Comparison of ENCODE assay signal across 22 cellular contexts in the genomic region with DNA sequence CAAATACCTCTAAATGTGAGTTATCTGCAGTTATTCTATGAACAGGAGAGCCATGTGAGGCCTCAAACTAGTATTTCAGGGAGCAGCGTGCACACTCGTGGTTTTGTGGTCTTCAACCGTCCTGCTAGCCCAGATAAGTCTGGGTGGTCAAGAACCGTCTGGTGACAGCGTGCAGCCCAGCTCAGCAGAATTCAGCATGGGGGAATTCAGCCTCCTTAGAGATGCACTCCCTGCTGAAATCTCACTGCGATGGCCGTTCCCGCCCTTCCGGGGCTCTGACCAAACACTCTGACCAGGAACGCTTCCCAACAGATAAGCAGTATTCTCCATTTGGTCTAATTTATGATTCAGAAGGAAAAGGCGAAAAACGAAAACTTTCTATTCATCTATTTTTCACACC. TPM values are rescaled to one million over a fixed set of nuclear protein-coding genes. Genes with fewer than 3 reads are reported as not detected.
A peak's percentile ranks its signal among the peaks of the same experiment; 100 is the strongest.
DNase-seq lines count a peak whose midpoint lies in the region; ATAC-seq, FAIRE-seq and TF ChIP-seq lines count a peak whose summit lies in the region.
"Had no signal": no experiment of that assay in that cellular context is flagged by ENCODE, and none has a peak within 500 bp of the region (broad histone marks: within the 10 kb centered on the region; RNA-seq: fewer than 3 reads in every experiment).

No MANE protein-coding gene starts in this region.

- intact Hi-C loops in K562 (cut with micrococcal nuclease), result loop anchor here (1.0 to 5.0 kb wide), 3 partner anchors 44 to 90 kb away; a partner anchor contains a TSS

- peaks cover 2% of the 10 kb centered on the region; the same call in 1 of the 2 replicates for H4K20me1 ChIP-seq in K562 (replicated peaks; ENCODE audit: control insufficient read depth, insufficient read depth, low read length)

- DNase-seq in OCI-M2 (lab: John Stamatoyannopoulos, UW; ENCODE audit: unreplicated experiment) (peak; percentile 85), K562 (ENCODE audit: extremely low read depth in 1 of 4, low spot score in 3 of 4) (peak in 3 of 4 experiments; percentile 26 to 95 (median 79)), trophoblast cell (no peak)
- DNase-seq in activated effector memory CD4-positive, alpha-beta T cell treated with anti-CD3 and anti-CD28 coated beads, Interleukin-2, amount 50 U/mL, for 16 hours, result no peak
- DNase-seq: activated naive CD8-positive, alpha-beta T cell treated with anti-CD3 and anti-CD28 coated beads for 36 hours; dermis blood vessel endothelial cell; HCEC 1CT; left lung; NCI-H1105 treated with DMSO at 0.1 percent for 48 hours; NCI-H2081 treated with DMSO at 0.1 percent for 48 hours; NCI-H446 treated with DMSO at 0.1 percent for 48 hours; Right ventricle myocardium superior; stimulated activated CD4-positive, alpha-beta T cell treated with anti-CD3 and anti-CD28 coated beads, Interleukin-4, amount 100 ng/mL, for 1 hour; upper lobe of right lung had no signal

- BruUV-seq in K562 (replicated peaks; lab: Mats Ljungman, UMichigan), result no TSS peak

- H3K9me3 ChIP-seq in HEK293 (ENCODE audit: control insufficient read depth, insufficient read depth, low read depth, low read length) (no peaks in the 10 kb centered on the region), K562 (replicated peaks; ENCODE audit: control insufficient read depth, insufficient read depth, low read depth, low read length) (no peaks in the 10 kb centered on the region; the same call in 1 of the 2 replicates), trophoblast cell (ENCODE audit: insufficient read depth, low read depth, low read length) (peaks cover 2% of the 10 kb centered on the region)
- H3K9me3 ChIP-seq: left lung, upper lobe of right lung had no signal

- H3K27ac ChIP-seq in HEK293 (ENCODE audit: extremely low read depth, low read depth, low read length), result no peak overlapping the region
- H3K27ac ChIP-seq in K562 (ENCODE audit: extremely low read depth, low read depth, low read length), result peak overlapping the region; percentile 63
- no peak overlapping the region for H3K27ac ChIP-seq in trophoblast cell (ENCODE audit: low read depth, low read length)
- H3K27ac ChIP-seq: epithelial cell of prostate, left lung, upper lobe of right lung had no signal

- H2BK120ac ChIP-seq in trophoblast cell (ENCODE audit: insufficient read depth, low read length, poor library complexity), result no peak overlapping the region

- peak; percentile 95 for TF ChIP-seq EP300 in K562 (IDR thresholded peaks at IDR 0.05; ENCODE audit: low read length)

- 0% methylated on average over 12 of the region's 12 CpGs for WGBS in K562 (ENCODE audit: insufficient coverage, low coverage, missing lambda C conversion rate)
- no CpG with 5 or more reads among the region's 12 CpGs for WGBS in trophoblast cell (ENCODE audit: extremely low coverage, insufficient coverage, insufficient read length)

- peak in 1 of 2 experiments; percentile 23; a peak in 2 of 4 replicates for TF ChIP-seq RAD21 in K562 (CRISPR knock-in tag; conservative IDR thresholded peaks at IDR 0.05 in 1 of 2, IDR thresholded peaks at IDR 0.05 in 1 of 2)

- ATAC-seq in K562 (peak; percentile 57), esophagus mucosa (no peak), GM21619 (IDR thresholded peaks at IDR 0.05; ENCODE audit: unreplicated experiment) (no peak), HG02840 (IDR thresholded peaks at IDR 0.05; ENCODE audit: low FRiP score, unreplicated experiment) (no peak)
- ATAC-seq: activated CD4-positive, CD25-positive, alpha-beta regulatory T cell treated with anti-CD3 and anti-CD28 coated beads, Interleukin-2, amount 50 U/mL, for 24 hours; left lung; upper lobe of right lung had no signal

- H3K36me3 ChIP-seq in HEK293 (ENCODE audit: control insufficient read depth in 2 of 2, insufficient read depth in 1 of 2, low read length in 2 of 2) (peaks cover 2 to 29% of the 10 kb centered on the region in 2 experiments), K562 (ENCODE audit: control insufficient read depth, insufficient read depth, low read length) (peaks cover 35% of the 10 kb centered on the region), trophoblast cell (ENCODE audit: control insufficient read depth in 1 of 2, insufficient read depth in 2 of 2, low read length in 2 of 2) (peaks cover 2 to 4% of the 10 kb centered on the region in 2 experiments)

- H3K9ac ChIP-seq in K562 (ENCODE audit: insufficient read depth in 1 of 2, low read depth in 2 of 2, low read length in 2 of 2), result peak overlapping the region in 1 of 2 experiments; percentile 36; a peak in 1 of 4 replicates
- no peak overlapping the region for H3K9ac ChIP-seq in trophoblast cell (ENCODE audit: low read length)

- H3K18ac ChIP-seq in trophoblast cell (ENCODE audit: low read length), result peak overlapping the region; percentile 5

- H3K9me1 ChIP-seq in K562 (ENCODE audit: control insufficient read depth, insufficient read depth, low read length), result peaks cover 5% of the 10 kb centered on the region

- CTCF ChIA-PET in HEK293 (lab: Yijun Ruan, JAX) (interaction anchor here (0.7 kb wide), 1 partner anchor 314 kb away, joined by 3 read pairs; no protein-coding TSS in a partner anchor), K562 (lab: Yijun Ruan, JAX; ENCODE audit: low intra/inter-chr PET ratio) (no interaction called here)

- H4K12ac ChIP-seq in trophoblast cell (ENCODE audit: low read depth, low read length), result no peak overlapping the region

- no peak overlapping the region for H4K91ac ChIP-seq in trophoblast cell (ENCODE audit: low read depth, low read length)

- in situ Hi-C loops in K562 (cut with MboI), result no loop called here

- H3K4me1 ChIP-seq in HEK293 (ENCODE audit: control insufficient read depth, insufficient read depth, low read length) (peaks cover 36% of the 10 kb centered on the region), K562 (replicated peaks in 1 of 2; ENCODE audit: control insufficient read depth in 2 of 2, insufficient read depth in 2 of 2, low read length in 2 of 2) (peaks cover 57 to 72% of the 10 kb centered on the region in 2 experiments), trophoblast cell (ENCODE audit: control insufficient read depth in 1 of 2, insufficient read depth in 2 of 2, low read length in 2 of 2) (peaks cover 14 to 17% of the 10 kb centered on the region in 2 experiments)

- no peak for TF ChIP-seq CTCF in HEK293 (tag by site-specific recombination; IDR thresholded peaks at IDR 0.05)
- no peak for TF ChIP-seq CTCF in K562 (IDR thresholded peaks at IDR 0.05 in 2 of 3, conservative IDR thresholded peaks at IDR 0.05 in 1 of 3; ENCODE audit: insufficient read depth in 2 of 3, low read depth in 1 of 3, low read length in 3 of 3)

- peak overlapping the region; percentile 91 for H3K4me2 ChIP-seq in K562 (ENCODE audit: insufficient read depth, low read length)
- H3K4me2 ChIP-seq in trophoblast cell (ENCODE audit: low read length), result no peak overlapping the region
- H3K4me2 ChIP-seq: smooth muscle cell had no signal

- H3K4ac ChIP-seq in trophoblast cell (ENCODE audit: low read depth, low read length), result no peak overlapping the region

- peaks cover 5% of the 10 kb centered on the region for H3K79me1 ChIP-seq in trophoblast cell (ENCODE audit: low read length)

- peak; percentile 98 for FAIRE-seq in K562 (lab: Jason Lieb, UNC)
- FAIRE-seq: GM12892 had no signal

- no peak overlapping the region for H2BK12ac ChIP-seq in trophoblast cell (ENCODE audit: low read length)

- no peak overlapping the region for H2BK5ac ChIP-seq in trophoblast cell (ENCODE audit: low read depth, low read length, poor library complexity)

- no peak overlapping the region for H3K14ac ChIP-seq in trophoblast cell (ENCODE audit: low read length)

- TF ChIP-seq POLR2A in K562 (conservative IDR thresholded peaks at IDR 0.05), result no peak

- POLR2A ChIA-PET in HEK293 (lab: Yijun Ruan, JAX) (no interaction called here), K562 (lab: Yijun Ruan, JAX) (interaction anchor here (1.8 kb wide), 1 partner anchor 22 kb away, joined by 6 read pairs; no protein-coding TSS in a partner anchor)

- H2AK5ac ChIP-seq in trophoblast cell (ENCODE audit: low read length), result no peak overlapping the region

- H3K79me2 ChIP-seq in K562 (ENCODE audit: control insufficient read depth, insufficient read depth, low read length), result peaks cover 81% of the 10 kb centered on the region
- peaks cover 12% of the 10 kb centered on the region for H3K79me2 ChIP-seq in trophoblast cell (ENCODE audit: control insufficient read depth, insufficient read depth, low read length, poor library complexity)

- H3K4me3 ChIP-seq in HEK293 (ENCODE audit: low read depth, low read length) (no peak overlapping the region), K562 (peak overlapping the region; percentile 7; the same call in 1 of the 2 replicates), trophoblast cell (ENCODE audit: low read depth, low read length) (no peak overlapping the region)
- H3K4me3 ChIP-seq: left lung, smooth muscle cell, upper lobe of right lung had no signal

- no peak overlapping the region for H3K23ac ChIP-seq in trophoblast cell (ENCODE audit: low read length)

- no peak overlapping the region for H4K8ac ChIP-seq in trophoblast cell (ENCODE audit: low read depth, low read length)

- H3K27me3 ChIP-seq in K562 (ENCODE audit: control insufficient read depth in 2 of 2, insufficient read depth in 2 of 2, low read length in 2 of 2), result no peaks in the 10 kb centered on the region
- H3K27me3 ChIP-seq in trophoblast cell (ENCODE audit: insufficient read depth, low read length), result peaks cover 14% of the 10 kb centered on the region

- H2AFZ ChIP-seq in K562 (ENCODE audit: low read depth, low read length) (no peak overlapping the region), trophoblast cell (ENCODE audit: insufficient read depth, low read length, poor library complexity) (no peak overlapping the region)

RNA-seq across cellular contexts. Expression of a gene that starts 3.1 kb away (rescaled TPM):
- 164 and 173 TPM in 2 replicates for total RNA-seq in K562 (2011; cell fraction: chromatin; rRNA removed; ENCODE audit: low replicate concordance)
- total RNA-seq in K562 (2011; cell fraction: nucleolus; rRNA removed), result 94.1 and 96.4 TPM in 2 replicates
- total RNA-seq in K562 (2011; cell fraction: nucleoplasm; rRNA removed), result 75.4 and 97.2 TPM in 2 replicates
- total RNA-seq in K562 (2014; rRNA removed), result 42.2 and 48.9 TPM in 2 replicates
- 52.4 and 56.9 TPM in 2 replicates for total RNA-seq in K562 (2014; rRNA removed; fragmentation: Illumina TruSeq; extraction: Trizol)
- total RNA-seq in K562 (2015; rRNA removed; fragmentation: Illumina TruSeq; extraction: Trizol), result 64.0 and 66.2 TPM in 2 replicates
- total RNA-seq in K562 (2021), result 71.3 and 74.0 TPM in 2 replicates
- 61.4 and 67.2 TPM in 2 replicates for polyA plus RNA-seq in K562 (2011; rRNA removed)
- 35.5 and 45.2 TPM in 2 replicates for polyA plus RNA-seq in K562 (2011; cell fraction: cytosol; rRNA removed)
- polyA plus RNA-seq in K562 (2011; cell fraction: nucleus; rRNA removed), result 59.3 and 73.4 TPM in 2 replicates
- 52.4 and 57.0 TPM in 2 replicates for polyA plus RNA-seq in K562 (2012)
- polyA plus RNA-seq in K562 (2014; fragmentation: Illumina TruSeq; extraction: Trizol), result 54.3 and 60.2 TPM in 2 replicates
- 1 to 10 TPM; 5.3 to 7.2 TPM for polyA plus RNA-seq in K562 (2014; fragmentation: Nextera tagmentation; extraction: Ambion mirVana)
- polyA plus RNA-seq in K562 (2014; rRNA removed), result 46.7 and 54.2 TPM in 2 replicates
- 97.7 and 99.1 TPM in 2 replicates for polyA minus RNA-seq in K562 (2011; rRNA and poly(A)+ RNA removed)
- 33.7 and 42.9 TPM in 2 replicates for polyA minus RNA-seq in K562 (2011; cell fraction: cytosol; rRNA and poly(A)+ RNA removed)
- polyA minus RNA-seq in K562 (2011; cell fraction: nucleus; rRNA and poly(A)+ RNA removed), result 35.9 and 75.0 TPM in 2 replicates
- 13.4 and 13.7 TPM in 2 replicates for polyA plus RNA-seq in trophoblast cell (2013)
- total RNA-seq in esophagus mucosa, result 22.3 TPM

RNA-seq across cellular contexts. Expression of a gene that starts 3.8 kb away (rescaled TPM):
- total RNA-seq in K562 (2011; cell fraction: chromatin; rRNA removed; ENCODE audit: low replicate concordance), result 0.14 and 0.72 TPM in 2 replicates
- total RNA-seq in K562 (2011; cell fraction: nucleolus; rRNA removed), result 0.83 and 1.7 TPM in 2 replicates
- total RNA-seq in K562 (2011; cell fraction: nucleoplasm; rRNA removed), result 0.61 and 0.66 TPM in 2 replicates
- 1.3 and 1.5 TPM in 2 replicates for total RNA-seq in K562 (2014; rRNA removed)
- 0.41 and 0.58 TPM in 2 replicates for total RNA-seq in K562 (2014; rRNA removed; fragmentation: Illumina TruSeq; extraction: Trizol)
- 0.83 and 1.1 TPM in 2 replicates for total RNA-seq in K562 (2015; rRNA removed; fragmentation: Illumina TruSeq; extraction: Trizol)
- 1.2 TPM in 2 replicates for total RNA-seq in K562 (2021)
- polyA plus RNA-seq in K562 (2011; rRNA removed), result 0.24 and 0.31 TPM in 2 replicates
- polyA plus RNA-seq in K562 (2011; cell fraction: cytosol; rRNA removed), result 0.21 and 0.58 TPM in 2 replicates
- 0.37 and 0.40 TPM in 2 replicates for polyA plus RNA-seq in K562 (2011; cell fraction: nucleus; rRNA removed)
- 0.57 and 0.64 TPM in 2 replicates for polyA plus RNA-seq in K562 (2012)
- polyA plus RNA-seq in K562 (2014; fragmentation: Illumina TruSeq; extraction: Trizol), result 0.28 and 0.47 TPM in 2 replicates
- polyA plus RNA-seq in K562 (2014; fragmentation: Nextera tagmentation; extraction: Ambion mirVana), result under 1 TPM; 0.03 to 0.04 TPM
- polyA plus RNA-seq in K562 (2014; rRNA removed), result 0.49 and 1.2 TPM in 2 replicates
- 0.33 and 0.42 TPM in 2 replicates for polyA minus RNA-seq in K562 (2011; rRNA and poly(A)+ RNA removed)
- 0.67 TPM in 1 of 2 replicates, not detected in the other for polyA minus RNA-seq in K562 (2011; cell fraction: cytosol; rRNA and poly(A)+ RNA removed)
- polyA minus RNA-seq in K562 (2011; cell fraction: nucleus; rRNA and poly(A)+ RNA removed), result 0.67 and 1.00 TPM in 2 replicates
- 0.01 TPM in 1 of 2 replicates, not detected in the other for polyA plus RNA-seq in trophoblast cell (2013)
- 0.16 TPM for total RNA-seq in esophagus mucosa
- total RNA-seq: activated naive CD8-positive, alpha-beta T cell treated with anti-CD3 and anti-CD28 coated beads for 36 hours; smooth muscle cell had no signal
- polyA plus RNA-seq: smooth muscle cell had no signal

RNA-seq across cellular contexts. Expression of a gene that starts 19.7 kb away (rescaled TPM):
- 12.2 and 13.0 TPM in 2 replicates for total RNA-seq in K562 (2011; cell fraction: chromatin; rRNA removed; ENCODE audit: low replicate concordance)
- total RNA-seq in K562 (2011; cell fraction: nucleolus; rRNA removed), result 12.4 and 16.3 TPM in 2 replicates
- 14.6 and 19.5 TPM in 2 replicates for total RNA-seq in K562 (2011; cell fraction: nucleoplasm; rRNA removed)
- total RNA-seq in K562 (2014; rRNA removed) (14.9 and 23.0 TPM in 2 replicates), K562 (2014; rRNA removed; fragmentation: Illumina TruSeq; extraction: Trizol) (13.5 and 13.8 TPM in 2 replicates), K562 (2015; rRNA removed; fragmentation: Illumina TruSeq; extraction: Trizol) (13.8 and 14.4 TPM in 2 replicates), K562 (2021) (24.1 and 24.8 TPM in 2 replicates), esophagus mucosa (13.4 TPM)
- polyA plus RNA-seq in K562 (2011; rRNA removed) (9.6 and 10.4 TPM in 2 replicates), K562 (2014; fragmentation: Illumina TruSeq; extraction: Trizol) (11.6 and 12.3 TPM in 2 replicates), K562 (2014; fragmentation: Nextera tagmentation; extraction: Ambion mirVana) (10 to 100 TPM; 28.2 to 38.6 TPM), K562 (2014; rRNA removed) (9.7 TPM in 2 replicates)
- polyA plus RNA-seq in K562 (2011; cell fraction: cytosol; rRNA removed), result 8.6 and 10.8 TPM in 2 replicates
- 4.9 and 6.9 TPM in 2 replicates for polyA plus RNA-seq in K562 (2011; cell fraction: nucleus; rRNA removed)
- polyA plus RNA-seq in K562 (2012), result 11.7 and 12.1 TPM in 2 replicates
- 7.7 and 10.1 TPM in 2 replicates for polyA minus RNA-seq in K562 (2011; rRNA and poly(A)+ RNA removed)
- polyA minus RNA-seq in K562 (2011; cell fraction: cytosol; rRNA and poly(A)+ RNA removed), result 15.2 and 15.6 TPM in 2 replicates
- polyA minus RNA-seq in K562 (2011; cell fraction: nucleus; rRNA and poly(A)+ RNA removed), result 9.9 and 11.7 TPM in 2 replicates
- polyA plus RNA-seq in trophoblast cell (2013), result 2.7 TPM in 2 replicates

RNA-seq across cellular contexts. Expression of a gene that starts 47.7 kb away (rescaled TPM):
- total RNA-seq in K562 (2011; cell fraction: chromatin; rRNA removed; ENCODE audit: low replicate concordance), result not detected in 2 replicates
- not detected in 2 replicates for total RNA-seq in K562 (2011; cell fraction: nucleolus; rRNA removed)
- not detected in 2 replicates for total RNA-seq in K562 (2011; cell fraction: nucleoplasm; rRNA removed)
- not detected in 2 replicates for total RNA-seq in K562 (2014; rRNA removed)
- total RNA-seq in K562 (2014; rRNA removed; fragmentation: Illumina TruSeq; extraction: Trizol), result not detected in 2 replicates
- not detected in 2 replicates for total RNA-seq in K562 (2015; rRNA removed; fragmentation: Illumina TruSeq; extraction: Trizol)
- not detected in 2 replicates for total RNA-seq in K562 (2021)
- 0.03 and 0.07 TPM in 2 replicates for polyA plus RNA-seq in K562 (2011; rRNA removed)
- polyA plus RNA-seq in K562 (2011; cell fraction: cytosol; rRNA removed), result not detected in 2 replicates
- polyA plus RNA-seq in K562 (2011; cell fraction: nucleus; rRNA removed), result not detected in 2 replicates
- 0.05 TPM in 1 of 2 replicates, not detected in the other for polyA plus RNA-seq in K562 (2012)
- polyA plus RNA-seq in K562 (2014; fragmentation: Illumina TruSeq; extraction: Trizol), result not detected in 2 replicates
- not detected for polyA plus RNA-seq in K562 (2014; fragmentation: Nextera tagmentation; extraction: Ambion mirVana)
- polyA plus RNA-seq in K562 (2014; rRNA removed), result not detected in 2 replicates
- polyA minus RNA-seq in K562 (2011; rRNA and poly(A)+ RNA removed), result not detected in 2 replicates
- not detected in 2 replicates for polyA minus RNA-seq in K562 (2011; cell fraction: cytosol; rRNA and poly(A)+ RNA removed)
- polyA minus RNA-seq in K562 (2011; cell fraction: nucleus; rRNA and poly(A)+ RNA removed), result not detected in 2 replicates
- polyA plus RNA-seq in trophoblast cell (2013), result 0.05 and 0.15 TPM in 2 replicates
- total RNA-seq in esophagus mucosa, result 0.08 TPM
- total RNA-seq: Right ventricle myocardium superior, upper lobe of right lung had no signal

Comparison
In these comparisons a context has a peak if more than half of its experiments do, and no peak if none do; other contexts are left out.
1. DNase-seq: peak in OCI-M2 (single experiment) and K562 (3 of 4); none in trophoblast cell (0 of 2) and activated effector memory CD4-positive, alpha-beta T cell treated with anti-CD3 and anti-CD28 coated beads, Interleukin-2, amount 50 U/mL, for 16 hours (single experiment).